In the genomic region with DNA sequence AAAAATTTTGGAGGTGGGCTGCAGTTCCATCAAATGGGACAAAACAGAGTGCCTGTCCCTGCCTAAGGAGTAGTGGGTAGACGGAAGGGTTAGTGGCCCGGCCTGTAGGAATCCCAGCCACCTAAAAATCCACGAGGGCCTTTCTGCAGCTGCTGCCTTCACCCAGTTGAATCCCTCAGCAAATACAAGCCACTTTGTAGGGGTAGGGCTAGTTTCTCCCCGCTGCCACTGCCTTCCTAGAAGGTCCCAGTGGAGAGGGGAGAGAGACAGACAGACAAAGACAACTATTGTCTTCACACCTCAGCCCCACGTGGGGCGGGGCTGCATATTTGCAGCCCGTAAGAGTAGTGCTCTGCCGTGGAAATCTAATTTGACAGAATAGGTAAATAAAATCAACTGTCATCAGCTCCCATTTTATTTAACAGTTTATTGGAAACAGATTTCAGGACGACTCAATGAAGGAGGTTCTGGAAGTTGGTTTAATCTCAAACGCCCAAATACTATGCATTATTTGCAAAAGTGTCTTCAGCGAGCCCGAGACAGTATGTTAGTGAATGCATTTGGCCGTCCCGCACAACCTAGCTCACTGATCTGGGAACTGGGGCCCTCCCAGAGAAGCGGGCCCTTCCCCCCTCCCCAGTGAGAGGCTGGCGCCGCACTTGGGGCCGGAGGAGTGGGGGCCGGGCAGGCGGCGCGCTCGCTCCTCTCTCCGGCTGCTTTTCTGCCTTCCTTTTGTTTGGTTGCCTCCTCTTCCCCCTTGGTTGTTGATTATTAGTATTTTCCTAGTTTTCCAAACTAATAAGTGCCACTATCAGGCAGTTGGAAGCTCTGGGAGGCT, we compare ENCODE assay signal across 9 cellular contexts.
DNase-seq lines count a peak whose midpoint lies in the region; FAIRE-seq and TF ChIP-seq lines count a peak whose summit lies in the region.
"Had no signal": no experiment of that assay in that cellular context is flagged by ENCODE, and none has a peak within 500 bp of the region (broad histone marks: within the 10 kb centered on the region; RNA-seq: fewer than 3 reads in every experiment).

No MANE protein-coding gene starts in this region.

- H3K4me3 ChIP-seq in HFF-Myc (replicated peaks; ENCODE audit: low read depth, low read length): peak overlapping the region; percentile 23; the same call in 1 of the 2 replicates
- peak overlapping the region; percentile 57 for H3K4me3 ChIP-seq in brain microvascular endothelial cell (ENCODE audit: low read depth, low read length)
- H3K4me3 ChIP-seq in keratinocyte (ENCODE audit: control insufficient read depth in 2 of 3, extremely low read depth in 1 of 3, insufficient read depth in 2 of 3, low read depth in 1 of 3, low read length in 3 of 3): peak overlapping the region in 1 of 3 experiments; percentile 45
- peak overlapping the region; percentile 10 to 39 (median 32) for H3K4me3 ChIP-seq in skin epidermis

- no peak overlapping the region for H2AFZ ChIP-seq in keratinocyte (ENCODE audit: control insufficient read depth, low read length)

- peaks cover 5% of the 10 kb centered on the region for H3K4me1 ChIP-seq in keratinocyte (ENCODE audit: control insufficient read depth, extremely low read depth, insufficient read depth, low read length)

- H3K4me2 ChIP-seq in keratinocyte (ENCODE audit: control insufficient read depth, extremely low read depth, insufficient read depth, low read depth, low read length): peak overlapping the region; percentile 73

- H3K9me1 ChIP-seq in keratinocyte (ENCODE audit: control insufficient read depth, extremely low read depth, insufficient read depth, low read length): no peaks in the 10 kb centered on the region

- no peaks in the 10 kb centered on the region for H4K20me1 ChIP-seq in keratinocyte (ENCODE audit: control insufficient read depth, extremely low read depth, insufficient read depth, low read length)

- dilution Hi-C loops in keratinocyte (cut with MboI; ENCODE audit: extremely low pct_ligation_motif_present, low sequenced_read_pairs): no loop called here

- no peak overlapping the region for H3K9ac ChIP-seq in keratinocyte (ENCODE audit: control insufficient read depth, extremely low read depth, insufficient read depth, low read length)

- FAIRE-seq in keratinocyte (lab: Jason Lieb, UNC): no peak
- FAIRE-seq in H54 (lab: Jason Lieb, UNC): no peak

- H3K27ac ChIP-seq in brain microvascular endothelial cell (no peak overlapping the region), keratinocyte (ENCODE audit: control insufficient read depth, insufficient read depth, low read length) (no peak overlapping the region), skin epidermis (peak overlapping the region in 2 of 21 experiments; percentile 39 to 61)

- DNase-seq in HFF-Myc (ENCODE audit: extremely low read depth, low read depth) (no peak), brain microvascular endothelial cell (no peak), keratinocyte (ENCODE audit: low read depth, low spot score) (no peak), epidermal melanocyte (ENCODE audit: insufficient read length, low spot score) (no peak), H54 (ENCODE audit: insufficient read length, low spot score) (no peak), UCSD-AML1 (lab: John Stamatoyannopoulos, UW; ENCODE audit: unreplicated experiment) (no peak)
- no peak for DNase-seq in activated effector memory CD4-positive, alpha-beta T cell treated with Interleukin-2 at 50 U/mL for 16 hours
- DNase-seq: activated effector memory CD4-positive, alpha-beta T cell treated with anti-CD3 and anti-CD28 coated beads, Interleukin-2, amount 50 U/mL, for 16 hours had no signal

- no peaks in the 10 kb centered on the region for H3K9me3 ChIP-seq in keratinocyte (ENCODE audit: control insufficient read depth, low read depth, low read length)

- in situ Hi-C loops in brain microvascular endothelial cell (cut with HindIII; ENCODE audit: low pct_ligation_motif_present, low sequenced_read_pairs): no loop called here

- no peaks in the 10 kb centered on the region for H3K36me3 ChIP-seq in brain microvascular endothelial cell (replicated peaks)
- no peaks in the 10 kb centered on the region for H3K36me3 ChIP-seq in keratinocyte (ENCODE audit: control insufficient read depth in 2 of 2, extremely low read depth in 1 of 2, insufficient read depth in 2 of 2, low read length in 2 of 2)

- TF ChIP-seq POLR2A in H54 (IDR thresholded peaks at IDR 0.05; ENCODE audit: low read depth, low read length): no peak

- H3K27me3 ChIP-seq in brain microvascular endothelial cell (replicated peaks) (no peaks in the 10 kb centered on the region), keratinocyte (ENCODE audit: control insufficient read depth, extremely low read depth, insufficient read depth, low read length) (peaks cover 46% of the 10 kb centered on the region)

- H3K79me2 ChIP-seq in keratinocyte (ENCODE audit: control insufficient read depth, insufficient read depth, low read length): no peaks in the 10 kb centered on the region

- no peak for TF ChIP-seq CTCF in HFF-Myc (IDR thresholded peaks at IDR 0.05; ENCODE audit: low read depth, low read length, missing control alignments)
- no peak for TF ChIP-seq CTCF in brain microvascular endothelial cell (IDR thresholded peaks at IDR 0.05; ENCODE audit: low read depth, low read length, missing control alignments)
- no peak for TF ChIP-seq CTCF in keratinocyte (optimal IDR thresholded peaks at IDR 0.05 in 1 of 3, IDR thresholded peaks at IDR 0.05 in 1 of 3, conservative IDR thresholded peaks at IDR 0.05 in 1 of 3; ENCODE audit: extremely low read depth in 1 of 3, insufficient read depth in 2 of 3, low read length in 3 of 3)
